ENCODE assay signal across 19 cellular contexts in genomic region chr21:41825881-41826280, GRCh38. TPM values are rescaled to one million over a fixed set of nuclear protein-coding genes. Genes with fewer than 3 reads are reported as not detected.
"Had no signal": no experiment of that assay in that cellular context is flagged by ENCODE, and none has a peak within 500 bp of the region (broad histone marks: within the 10 kb centered on the region; RNA-seq: fewer than 3 reads in every experiment).

No MANE protein-coding gene starts in this region.

- H3K4me1 ChIP-seq: esophagus squamous epithelium, gastrocnemius medialis, heart right ventricle, left lung, lower lobe of right lung had no signal

- H3K9me3 ChIP-seq: esophagus squamous epithelium, gastrocnemius medialis, heart right ventricle, left lung, lower lobe of right lung had no signal

- H3K27ac ChIP-seq: coronary artery, dorsolateral prefrontal cortex, esophagus squamous epithelium, gastrocnemius medialis, heart right ventricle, left lung, lower lobe of right lung had no signal

- H3K27me3 ChIP-seq: dorsolateral prefrontal cortex, esophagus squamous epithelium, gastrocnemius medialis, heart right ventricle, left lung had no signal

- DNase-seq: dermis blood vessel endothelial cell; effector CD4-positive, alpha-beta T cell; effector memory CD4-positive, alpha-beta T cell; esophagus squamous epithelium; foreskin fibroblast; foreskin melanocyte; gastrocnemius medialis; glutamatergic neuron; heart right ventricle; hippocampal formation; left cardiac atrium; left ventricle myocardium superior; lower lobe of right lung; mesenchymal stem cell; midbrain had no signal

- H3K4me3 ChIP-seq: coronary artery, dorsolateral prefrontal cortex, esophagus squamous epithelium, gastrocnemius medialis, heart right ventricle, left lung, lower lobe of right lung had no signal

- ATAC-seq: gastrocnemius medialis, heart right ventricle, left cardiac atrium, left lung, left ventricle myocardium superior, lower lobe of right lung had no signal

RNA-seq across cellular contexts. Expression of gene RIPK4, which starts 59.0 kb away (rescaled TPM):
- total RNA-seq: endothelial cell of umbilical vein had no signal
- polyA plus RNA-seq: endothelial cell of umbilical vein had no signal
